In genomic region chr22:31951201-31952093, GRCh38 we compare ENCODE assay signal across 1 cellular context.
TF ChIP-seq lines count a peak whose summit lies in the region.

No MANE protein-coding gene starts in this region.

TF ChIP-seq in H1, 55 proteins besides CTCF, POLR2A, EP300 and RAD21:
- TF ChIP-seq TEAD4 (IDR thresholded peaks at IDR 0.05; ENCODE audit: low read depth, low read length) (no peak), RNF2 (IDR thresholded peaks at IDR 0.05; ENCODE audit: borderline replicate concordance, low read depth, low read length, missing control alignments, poor library complexity, severe bottlenecking) (no peak), BACH1 (IDR thresholded peaks at IDR 0.05; ENCODE audit: low read length) (no peak), SIN3A (conservative IDR thresholded peaks at IDR 0.05 in 1 of 2, IDR thresholded peaks at IDR 0.05 in 1 of 2; ENCODE audit: low read depth in 1 of 2, low read length in 2 of 2) (no peak), HDAC6 (IDR thresholded peaks at IDR 0.05; ENCODE audit: low read depth, low read length) (no peak), MAX (IDR thresholded peaks at IDR 0.05) (no peak), GTF2F1 (IDR thresholded peaks at IDR 0.05; ENCODE audit: borderline replicate concordance, low read depth, low read length) (no peak), MAFK (IDR thresholded peaks at IDR 0.05; ENCODE audit: low read depth, low read length) (no peak), SP1 (IDR thresholded peaks at IDR 0.05; ENCODE audit: low read depth, low read length) (no peak), NANOG (IDR thresholded peaks at IDR 0.05; ENCODE audit: insufficient read depth, low read depth, low read length, poor library complexity, severe bottlenecking) (no peak), SUZ12 (IDR thresholded peaks at IDR 0.05; ENCODE audit: low read length) (no peak), TBP (IDR thresholded peaks at IDR 0.05; ENCODE audit: low read depth, low read length) (no peak), SIX5 (IDR thresholded peaks at IDR 0.05; ENCODE audit: low read depth, low read length) (no peak), SRF (IDR thresholded peaks at IDR 0.05; ENCODE audit: low read depth, low read length) (no peak), SP2 (IDR thresholded peaks at IDR 0.05; ENCODE audit: low read length) (no peak), EGR1 (IDR thresholded peaks at IDR 0.05; ENCODE audit: borderline replicate concordance, low read depth, low read length) (no peak), YY1 (IDR thresholded peaks at IDR 0.05; ENCODE audit: low read depth, low read length) (no peak)
- TF ChIP-seq, protein P1, sequence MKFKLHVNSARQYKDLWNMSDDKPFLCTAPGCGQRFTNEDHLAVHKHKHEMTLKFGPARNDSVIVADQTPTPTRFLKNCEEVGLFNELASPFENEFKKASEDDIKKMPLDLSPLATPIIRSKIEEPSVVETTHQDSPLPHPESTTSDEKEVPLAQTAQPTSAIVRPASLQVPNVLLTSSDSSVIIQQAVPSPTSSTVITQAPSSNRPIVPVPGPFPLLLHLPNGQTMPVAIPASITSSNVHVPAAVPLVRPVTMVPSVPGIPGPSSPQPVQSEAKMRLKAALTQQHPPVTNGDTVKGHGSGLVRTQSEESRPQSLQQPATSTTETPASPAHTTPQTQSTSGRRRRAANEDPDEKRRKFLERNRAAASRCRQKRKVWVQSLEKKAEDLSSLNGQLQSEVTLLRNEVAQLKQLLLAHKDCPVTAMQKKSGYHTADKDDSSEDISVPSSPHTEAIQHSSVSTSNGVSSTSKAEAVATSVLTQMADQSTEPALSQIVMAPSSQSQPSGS (IDR thresholded peaks at IDR 0.05; ENCODE audit: low read length): no peak
